In genomic region chr3:141391298-141392017, GRCh38 we compare ENCODE assay signal across 16 cellular contexts. TPM values are rescaled to one million over a fixed set of nuclear protein-coding genes. Genes with fewer than 3 reads are reported as not detected.
DNase-seq lines count a peak whose midpoint lies in the region; TF ChIP-seq lines count a peak whose summit lies in the region.
"Had no signal": no experiment of that assay in that cellular context is flagged by ENCODE, and none has a peak within 500 bp of the region (broad histone marks: within the 10 kb centered on the region; RNA-seq: fewer than 3 reads in every experiment).

No MANE protein-coding gene starts in this region.

- no peaks in the 10 kb centered on the region for H4K20me1 ChIP-seq in SU-DHL-6 (ENCODE audit: low read depth, low read length)

- H3K27me3 ChIP-seq in SU-DHL-6 (ENCODE audit: low read length) (no peaks in the 10 kb centered on the region), thyroid gland (no peaks in the 10 kb centered on the region)
- H3K27me3 ChIP-seq: ovary, testis had no signal

- no peaks in the 10 kb centered on the region for H3K79me2 ChIP-seq in SU-DHL-6 (ENCODE audit: insufficient read depth, low read length)

- H3K27ac ChIP-seq in SU-DHL-6 (ENCODE audit: low read depth, low read length) (no peak overlapping the region), thyroid gland (peak overlapping the region; percentile 80 to 93 (median 82))

- H3K9me3 Mint-ChIP-seq in activated T-cell treated with anti-CD3 and anti-CD28 coated beads, Interleukin-2, amount 50 U/mL, for 24 hours = no peaks in the 10 kb centered on the region

- peak overlapping the region; percentile 20 for H3K27ac Mint-ChIP-seq in activated T-cell treated with anti-CD3 and anti-CD28 coated beads, Interleukin-2, amount 50 U/mL, for 24 hours

- no peaks in the 10 kb centered on the region for H3K36me3 Mint-ChIP-seq in activated T-cell treated with anti-CD3 and anti-CD28 coated beads, Interleukin-2, amount 50 U/mL, for 24 hours (ENCODE audit: low read depth)

- H3K36me3 ChIP-seq in SU-DHL-6 (ENCODE audit: low read length) (peaks cover 4% of the 10 kb centered on the region; the same call in 1 of the 2 replicates), thyroid gland (no peaks in the 10 kb centered on the region)
- H3K36me3 ChIP-seq: ovary had no signal

- H3K9me2 ChIP-seq in SU-DHL-6 (replicated peaks; ENCODE audit: insufficient read depth, low read length) = no peaks in the 10 kb centered on the region

- H3K9me3 ChIP-seq in SU-DHL-6 (ENCODE audit: insufficient read depth, low read length) (no peaks in the 10 kb centered on the region), thyroid gland (no peaks in the 10 kb centered on the region)
- H3K9me3 ChIP-seq: ovary, testis had no signal

- intact Hi-C loops in thyroid gland (cut with DNase I) = no loop called here

- H3K4me3 ChIP-seq in SU-DHL-6 (ENCODE audit: insufficient read depth, low read length, poor library complexity, severe bottlenecking) (no peak overlapping the region), thyroid gland (replicated peaks in 1 of 3) (no peak overlapping the region)
- H3K4me3 ChIP-seq: ovary, testis had no signal

- no peak overlapping the region for H3K4me3 Mint-ChIP-seq in activated T-cell treated with anti-CD3 and anti-CD28 coated beads, Interleukin-2, amount 50 U/mL, for 24 hours
- H3K4me3 Mint-ChIP-seq: T-cell had no signal

- H3K4me2 ChIP-seq in SU-DHL-6 (ENCODE audit: low read depth, low read length, poor library complexity, severe bottlenecking) = peak overlapping the region; percentile 78

- H3K27me3 Mint-ChIP-seq in activated T-cell treated with anti-CD3 and anti-CD28 coated beads, Interleukin-2, amount 50 U/mL, for 24 hours = no peaks in the 10 kb centered on the region
- H3K27me3 Mint-ChIP-seq: T-cell had no signal

- H3K4me1 Mint-ChIP-seq in activated T-cell treated with anti-CD3 and anti-CD28 coated beads, Interleukin-2, amount 50 U/mL, for 24 hours (ENCODE audit: low read depth) = peaks cover 21% of the 10 kb centered on the region

- WGBS in thyroid gland, 2 donors = 32 to 58% methylated on average over 4 of the region's 4 CpGs

- H3K9ac ChIP-seq in SU-DHL-6 (ENCODE audit: low read length) = no peak overlapping the region

- TF ChIP-seq POLR2A in thyroid gland (IDR thresholded peaks at IDR 0.05) = no peak

- H3F3A ChIP-seq in SU-DHL-6 (ENCODE audit: insufficient read depth) = peaks cover 19% of the 10 kb centered on the region

- DNase-seq in activated T-cell treated with anti-CD3 and anti-CD28 coated beads, Interleukin-2, amount 50 U/mL, for 24 hours = no peak
- DNase-seq in activated T-cell treated with anti-CD3 and anti-CD28 coated beads, Interleukin-2, amount 50 U/mL, for 1 hour = no peak
- DNase-seq in iris pigment epithelial cell (ENCODE audit: low read depth) (peak; percentile 65), thyroid gland (peak; percentile 55 to 59), NCI-H2029 (lab: John Stamatoyannopoulos, UW) (no peak), SW 1271 (lab: John Stamatoyannopoulos, UW) (no peak), NOMO-1 treated with DMSO at 0.1 percent for 48 hours (lab: John Stamatoyannopoulos, UW; ENCODE audit: unreplicated experiment) (no peak)
- DNase-seq: activated CD4-positive, CD25-positive, alpha-beta regulatory T cell; Calu3; foreskin fibroblast; NCI-H1436; stimulated activated CD4-positive, alpha-beta T cell treated with anti-CD3 and anti-CD28 coated beads, Interleukin-12 subunit alpha, Interleukin-12 subunit beta, amount 100 ng/mL, for 4 hours; T-cell; testis had no signal

- TF ChIP-seq CTCF in SU-DHL-6 (IDR thresholded peaks at IDR 0.05; ENCODE audit: insufficient read depth, low read length, poor library complexity, severe bottlenecking) (no peak), thyroid gland (IDR thresholded peaks at IDR 0.05) (no peak)

- H3K4me1 ChIP-seq in thyroid gland = peaks cover 46 to 53% of the 10 kb centered on the region in 2 donors

- H2AFZ ChIP-seq in SU-DHL-6 (ENCODE audit: low read depth, low read length, severe bottlenecking) = no peak overlapping the region

RNA-seq across cellular contexts. Expression of gene ZBTB38, which starts 23.2 kb away (rescaled TPM):
- 100 to 1,000 TPM; 143 to 185 (median 165) TPM for total RNA-seq in thyroid gland

Comparison
In these comparisons a context has a peak if more than half of its experiments do, and no peak if none do; other contexts are left out.
1. DNase-seq: peak in iris pigment epithelial cell (single experiment) and thyroid gland (2 of 2); none in activated T-cell treated with anti-CD3 and anti-CD28 coated beads, Interleukin-2, amount 50 U/mL, for 24 hours (single experiment), activated T-cell treated with anti-CD3 and anti-CD28 coated beads, Interleukin-2, amount 50 U/mL, for 1 hour (single experiment), NCI-H2029 (single experiment), SW 1271 (0 of 2) and NOMO-1 treated with DMSO at 0.1 percent for 48 hours (single experiment).